Comparison of ENCODE assay signal across 8 cellular contexts in genomic region chr1:19483261-19483660, GRCh38. TPM values are rescaled to one million over a fixed set of nuclear protein-coding genes. Genes with fewer than 3 reads are reported as not detected.
DNase-seq lines count a peak whose midpoint lies in the region; ATAC-seq lines count a peak whose summit lies in the region.

No MANE protein-coding gene starts in this region.

- H3K4me1 ChIP-seq in iPS-20b (ENCODE audit: insufficient read depth, low read length) (peaks cover 54% of the 10 kb centered on the region), stomach smooth muscle (ENCODE audit: control insufficient read depth, insufficient read depth, low read length) (peaks cover 72% of the 10 kb centered on the region)

- H3K4me3 ChIP-seq in iPS-20b (ENCODE audit: low read length) (peak overlapping the region; percentile 96), stomach smooth muscle (ENCODE audit: low read length in 2 of 2) (peak overlapping the region; percentile 92 to 95)

- CTCF ChIA-PET in activated CD8-positive, alpha-beta memory T cell treated with anti-CD3 and anti-CD28 coated beads, Interleukin-2, amount 10 ng/mL, durations not matched to agents 7 days and 5 days (lab: Charles Lee) = interaction anchor here (0.7 to 1.4 kb wide), 8 partner anchors 10 to 168 kb away, joined by 3 to 5 read pairs (median 3); no protein-coding TSS in a partner anchor

- no peaks in the 10 kb centered on the region for H3K27me3 Mint-ChIP-seq in activated CD8-positive, alpha-beta memory T cell treated with anti-CD3 and anti-CD28 coated beads, Interleukin-2, amount 10 ng/mL, durations not matched to agents 7 days and 5 days
- H3K27me3 Mint-ChIP-seq in activated T-cell treated with anti-CD3 and anti-CD28 coated beads, Interleukin-2, amount 50 U/mL, for 72 hours (ENCODE audit: low read depth) = no peaks in the 10 kb centered on the region

- H3K27me3 ChIP-seq in iPS-20b (ENCODE audit: insufficient read depth, low read length) (no peaks in the 10 kb centered on the region), stomach smooth muscle (ENCODE audit: control insufficient read depth in 1 of 2, insufficient read depth in 2 of 2, low read length in 2 of 2) (no peaks in the 10 kb centered on the region)

- peak; percentile 64 for DNase-seq in activated CD8-positive, alpha-beta memory T cell treated with anti-CD3 and anti-CD28 coated beads, Interleukin-2, amount 10 ng/mL, durations not matched to agents 7 days and 5 days
- no peak for DNase-seq in activated CD8-positive, alpha-beta memory T cell treated with anti-CD3 and anti-CD28 coated beads, Interleukin-2, amount 50 U/mL, for 4 hours
- peak; percentile 47 to 57 for DNase-seq in activated T-cell treated with anti-CD3 and anti-CD28 coated beads, Interleukin-2, amount 50 U/mL, for 72 hours
- DNase-seq in NCI-H1417 treated with DMSO at 0.1 percent for 48 hours (lab: John Stamatoyannopoulos, UW) = no peak

- H3K27ac Mint-ChIP-seq in activated CD8-positive, alpha-beta memory T cell treated with anti-CD3 and anti-CD28 coated beads, Interleukin-2, amount 10 ng/mL, durations not matched to agents 7 days and 5 days = peak overlapping the region; percentile 90
- H3K27ac Mint-ChIP-seq in activated T-cell treated with anti-CD3 and anti-CD28 coated beads, Interleukin-2, amount 50 U/mL, for 72 hours = peak overlapping the region; percentile 52

- H3K9me3 ChIP-seq in iPS-20b (ENCODE audit: insufficient read depth, low read depth, low read length) = no peaks in the 10 kb centered on the region
- H3K9me3 ChIP-seq in stomach smooth muscle (ENCODE audit: control insufficient read depth in 2 of 2, low read length in 2 of 2) = no peaks in the 10 kb centered on the region

- peaks cover 32% of the 10 kb centered on the region for H3K36me3 ChIP-seq in iPS-20b (ENCODE audit: insufficient read depth, low read depth, low read length)
- peaks cover 0 to 6% of the 10 kb centered on the region in 2 donors for H3K36me3 ChIP-seq in stomach smooth muscle (ENCODE audit: control insufficient read depth in 2 of 2, insufficient read depth in 2 of 2, low read length in 2 of 2)

- peaks cover 74% of the 10 kb centered on the region for H3K4me1 Mint-ChIP-seq in activated CD8-positive, alpha-beta memory T cell treated with anti-CD3 and anti-CD28 coated beads, Interleukin-2, amount 10 ng/mL, durations not matched to agents 7 days and 5 days
- H3K4me1 Mint-ChIP-seq in activated T-cell treated with anti-CD3 and anti-CD28 coated beads, Interleukin-2, amount 50 U/mL, for 72 hours (ENCODE audit: low read depth) = peaks cover 84% of the 10 kb centered on the region

- peak overlapping the region; percentile 98; the same call in 1 of the 2 replicates for H3K9ac ChIP-seq in iPS-20b (ENCODE audit: low read depth, low read length)
- H3K9ac ChIP-seq in stomach smooth muscle (ENCODE audit: low read length in 2 of 2) = peak overlapping the region; percentile 96 to 98

- H3K27ac ChIP-seq in iPS-20b (ENCODE audit: low read length) (no peak overlapping the region), stomach smooth muscle (ENCODE audit: low read length) (peak overlapping the region; percentile 97)

- peaks cover 29% of the 10 kb centered on the region for H3K36me3 Mint-ChIP-seq in activated CD8-positive, alpha-beta memory T cell treated with anti-CD3 and anti-CD28 coated beads, Interleukin-2, amount 10 ng/mL, durations not matched to agents 7 days and 5 days
- H3K36me3 Mint-ChIP-seq in activated T-cell treated with anti-CD3 and anti-CD28 coated beads, Interleukin-2, amount 50 U/mL, for 72 hours (ENCODE audit: insufficient read depth in 2 of 2) = peaks cover 6 to 7% of the 10 kb centered on the region in 2 donors

- no peaks in the 10 kb centered on the region for H3K9me3 Mint-ChIP-seq in activated CD8-positive, alpha-beta memory T cell treated with anti-CD3 and anti-CD28 coated beads, Interleukin-2, amount 10 ng/mL, durations not matched to agents 7 days and 5 days (ENCODE audit: low read depth)
- no peaks in the 10 kb centered on the region for H3K9me3 Mint-ChIP-seq in activated T-cell treated with anti-CD3 and anti-CD28 coated beads, Interleukin-2, amount 50 U/mL, for 72 hours

- no peak for ATAC-seq in activated CD8-positive, alpha-beta memory T cell treated with anti-CD3 and anti-CD28 coated beads, Interleukin-2, amount 10 ng/mL, durations not matched to agents 7 days and 5 days
- no peak for ATAC-seq in activated T-cell treated with anti-CD3 and anti-CD28 coated beads, Interleukin-2, amount 50 U/mL, for 72 hours (replicated peaks in 1 of 2)
- ATAC-seq in GM21825 (IDR thresholded peaks at IDR 0.05; ENCODE audit: unreplicated experiment) = no peak
- no peak for ATAC-seq in HG02642 (IDR thresholded peaks at IDR 0.05; ENCODE audit: poor library complexity, unreplicated experiment)

- H3K4me3 Mint-ChIP-seq in activated CD8-positive, alpha-beta memory T cell treated with anti-CD3 and anti-CD28 coated beads, Interleukin-2, amount 10 ng/mL, durations not matched to agents 7 days and 5 days = peak overlapping the region; percentile 96
- H3K4me3 Mint-ChIP-seq in activated T-cell treated with anti-CD3 and anti-CD28 coated beads, Interleukin-2, amount 50 U/mL, for 72 hours = peak overlapping the region; percentile 96 to 98

RNA-seq across cellular contexts. Expression of gene CAPZB, which starts 2.1 kb away (rescaled TPM):
- 100 to 1,000 TPM; 411 to 427 TPM for total RNA-seq in activated CD8-positive, alpha-beta memory T cell treated with anti-CD3 and anti-CD28 coated beads, Interleukin-2, amount 10 ng/mL, durations not matched to agents 7 days and 5 days
- total RNA-seq in activated T-cell treated with anti-CD3 and anti-CD28 coated beads, Interleukin-2, amount 50 U/mL, for 72 hours = 100 to 1,000 TPM; 336 to 373 TPM

Comparison
In these comparisons a context has a peak if more than half of its experiments do, and no peak if none do; other contexts are left out.
1. DNase-seq: peak in activated CD8-positive, alpha-beta memory T cell treated with anti-CD3 and anti-CD28 coated beads, Interleukin-2, amount 10 ng/mL, durations not matched to agents 7 days and 5 days (single experiment) and activated T-cell treated with anti-CD3 and anti-CD28 coated beads, Interleukin-2, amount 50 U/mL, for 72 hours (2 of 2); none in activated CD8-positive, alpha-beta memory T cell treated with anti-CD3 and anti-CD28 coated beads, Interleukin-2, amount 50 U/mL, for 4 hours (single experiment) and NCI-H1417 treated with DMSO at 0.1 percent for 48 hours (single experiment).